Comparison of ENCODE assay signal across 8 cellular contexts in genomic region chr5:126777974-126778674, GRCh38. TPM values are rescaled to one million over a fixed set of nuclear protein-coding genes. Genes with fewer than 3 reads are reported as not detected.
DNase-seq lines count a peak whose midpoint lies in the region; ATAC-seq and TF ChIP-seq lines count a peak whose summit lies in the region.

No MANE protein-coding gene starts in this region.

- peak overlapping the region; percentile 86 to 88 (median 87) for H3K27ac ChIP-seq in right lobe of liver

- ATAC-seq in GM19372 (IDR thresholded peaks at IDR 0.05; ENCODE audit: low read depth, unreplicated experiment) (peak; percentile 59), HG03521 (IDR thresholded peaks at IDR 0.05; ENCODE audit: unreplicated experiment) (peak; percentile 63), right lobe of liver (peak; percentile 73 to 78 (median 74))

- H3K4me3 ChIP-seq in right lobe of liver = peak overlapping the region; percentile 71 to 81 (median 80)

- DNase-seq in C1 segment of cervical spinal cord (lab: John Stamatoyannopoulos, UW) (peak; percentile 3 to 92 (median 70)), NCI-H69 (lab: John Stamatoyannopoulos, UW) (peak; percentile 99), dermis blood vessel endothelial cell (peak; percentile 97), right lobe of liver (peak; percentile 89 to 92 (median 92))
- DNase-seq in activated CD4-positive, alpha-beta T cell treated with anti-CD3 and anti-CD28 coated beads, Interleukin-2, amount 50 U/mL, for 24 hours (ENCODE audit: low read depth in 1 of 2, low spot score in 1 of 2) = peak; percentile 80 to 93
- DNase-seq in stimulated activated CD4-positive, alpha-beta T cell treated with anti-CD3 and anti-CD28 coated beads, Interleukin-4, amount 100 ng/mL, for 24 hours = peak; percentile 94

- H3K9me3 ChIP-seq in right lobe of liver = no peaks in the 10 kb centered on the region

- no peaks in the 10 kb centered on the region for H3K36me3 ChIP-seq in right lobe of liver

- intact Hi-C loops in right lobe of liver (cut with DNase I) = loop anchor here in 1 of 2 donors (5.0 kb wide), 1 partner anchor 101 kb away; no protein-coding TSS in a partner anchor

- peak; percentile 58 for TF ChIP-seq POLR2A in right lobe of liver (IDR thresholded peaks at IDR 0.05)

- H3K4me1 ChIP-seq in right lobe of liver = peaks cover 0 to 5% (median 2%) of the 10 kb centered on the region in 4 donors

- no peaks in the 10 kb centered on the region for H3K27me3 ChIP-seq in right lobe of liver

- TF ChIP-seq CTCF in right lobe of liver (IDR thresholded peaks at IDR 0.05) = no peak

- 0% methylated on average over 17 of the region's 66 CpGs for WGBS in right lobe of liver (ENCODE audit: insufficient coverage, low coverage, low lambda C conversion rate, missing lambda C conversion rate)

RNA-seq across cellular contexts. Expression of gene LMNB1, which starts 1.2 kb away (rescaled TPM):
- total RNA-seq in dermis blood vessel endothelial cell = 43.1 and 116 TPM in 2 replicates
- total RNA-seq in right lobe of liver = 10 to 100 TPM in 1 of 6 experiments, 1 to 10 TPM in 5; 3.3 to 13.3 (median 7.1) TPM

Comparison
In these comparisons a context has a peak if more than half of its experiments do, and no peak if none do; other contexts are left out.
1. Peak in every context shown above with its lines: DNase-seq, ATAC-seq, H3K4me3 ChIP-seq and H3K27ac ChIP-seq.